In the genomic region with DNA sequence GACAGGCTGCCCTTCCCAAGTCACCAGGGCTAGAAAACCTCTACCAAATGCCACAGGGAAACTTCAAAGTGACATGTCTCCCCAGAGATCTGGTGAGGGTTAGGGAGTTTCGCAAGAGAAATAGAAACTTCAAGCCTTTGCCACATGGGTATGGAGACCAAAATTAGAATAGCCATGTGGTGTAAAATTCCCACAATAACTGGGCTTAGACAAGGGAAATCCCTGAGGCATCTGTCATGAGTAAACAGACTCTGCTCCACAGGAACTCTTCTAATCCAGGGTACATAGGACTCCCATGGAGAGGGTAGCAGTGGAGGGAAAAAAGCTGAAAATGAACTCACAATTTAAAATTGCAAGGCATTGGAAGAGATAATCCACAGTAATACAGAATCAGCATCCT, we compare ENCODE assay signal across 18 cellular contexts. TPM values are rescaled to one million over a fixed set of nuclear protein-coding genes. Genes with fewer than 3 reads are reported as not detected.
DNase-seq lines count a peak whose midpoint lies in the region; ATAC-seq and TF ChIP-seq lines count a peak whose summit lies in the region.
"Had no signal": no experiment of that assay in that cellular context is flagged by ENCODE, and none has a peak within 500 bp of the region (broad histone marks: within the 10 kb centered on the region; RNA-seq: fewer than 3 reads in every experiment).

No MANE protein-coding gene starts in this region.

- H3K56ac ChIP-seq in IMR-90 (ENCODE audit: extremely low read depth, insufficient read depth, low read length): no peak overlapping the region

- H2AK5ac ChIP-seq in IMR-90 (ENCODE audit: low read depth, low read length): no peak overlapping the region

- 0 out of 2 replicates have a peak, but pooled peaks have one; percentile 27 for ATAC-seq in IMR-90 (ENCODE audit: low read depth)
- no peak for ATAC-seq in HG03565 (IDR thresholded peaks at IDR 0.05; ENCODE audit: unreplicated experiment)

- H3K4me1 ChIP-seq in IMR-90 (ENCODE audit: control insufficient read depth, insufficient read depth, low read length) (peaks cover 5% of the 10 kb centered on the region), ascending aorta (no peaks in the 10 kb centered on the region), vagina (no peaks in the 10 kb centered on the region)

- no peak for TF ChIP-seq RAD21 in IMR-90 (IDR thresholded peaks at IDR 0.05; ENCODE audit: low read length)

- H3K9me3 ChIP-seq in IMR-90 (ENCODE audit: control insufficient read depth, insufficient read depth, low read length) (no peaks in the 10 kb centered on the region; the same call in none of the 2 replicates), ascending aorta (no peaks in the 10 kb centered on the region), vagina (no peaks in the 10 kb centered on the region)

- H3K36me3 ChIP-seq in IMR-90 (ENCODE audit: control insufficient read depth, insufficient read depth, low read length) (no peaks in the 10 kb centered on the region), ascending aorta (no peaks in the 10 kb centered on the region), vagina (no peaks in the 10 kb centered on the region)

- no peak overlapping the region for H4K91ac ChIP-seq in IMR-90 (ENCODE audit: insufficient read depth, low read depth, low read length)

- H3K4me3 ChIP-seq in IMR-90 (ENCODE audit: insufficient read depth, low read depth, low read length) (no peak overlapping the region), astrocyte of the cerebellum (ENCODE audit: low read depth, low read length) (no peak overlapping the region), ascending aorta (no peak overlapping the region), vagina (no peak overlapping the region)
- H3K4me3 ChIP-seq: neural progenitor cell had no signal

- no peak overlapping the region for H2AFZ ChIP-seq in IMR-90 (replicated peaks; ENCODE audit: low read length, poor library complexity)
- H2AFZ ChIP-seq: neural progenitor cell had no signal

- no peak overlapping the region for H3K9ac ChIP-seq in IMR-90 (ENCODE audit: low read depth, low read length)
- H3K9ac ChIP-seq: neural progenitor cell had no signal

- DNase-seq in AG08395 (ENCODE audit: low spot score) (peak; percentile 36), IMR-90 (peak; percentile 66), astrocyte of the cerebellum (ENCODE audit: low read depth) (peak; percentile 46), iris pigment epithelial cell (ENCODE audit: low read depth) (peak; percentile 42), cerebellar cortex (ENCODE audit: low spot score) (no peak), ascending aorta (ENCODE audit: low spot score in 2 of 2) (no peak), vagina (ENCODE audit: extremely low spot score in 2 of 2) (no peak)
- DNase-seq: activated CD4-positive, alpha-beta T cell treated with anti-CD3 and anti-CD28 coated beads for 48 hours; activated naive CD8-positive, alpha-beta T cell treated with anti-CD3 and anti-CD28 coated beads for 36 hours; CD8-positive, alpha-beta memory T cell; glutamatergic neuron; immature natural killer cell; KG1; NCI-H1417; NCI-H446; retina had no signal

- H3K4me2 ChIP-seq in IMR-90 (ENCODE audit: low read depth, low read length): no peak overlapping the region
- H3K4me2 ChIP-seq: neural progenitor cell had no signal

- H3K4ac ChIP-seq in IMR-90 (ENCODE audit: low read depth, low read length): peak overlapping the region; percentile 36; the same call in 1 of the 2 replicates

- H2BK15ac ChIP-seq in IMR-90 (ENCODE audit: low read depth, low read length): no peak overlapping the region

- no peak overlapping the region for H2BK120ac ChIP-seq in IMR-90 (ENCODE audit: low read depth, low read length)

- H3K79me1 ChIP-seq in IMR-90 (ENCODE audit: low read depth in 1 of 2, low read length in 2 of 2): no peaks in the 10 kb centered on the region

- intact Hi-C loops in IMR-90 (cut with micrococcal nuclease) (no loop called here), ascending aorta (cut with DNase I) (no loop called here), vagina (cut with DNase I) (no loop called here)

- H2AK9ac ChIP-seq in IMR-90 (replicated peaks; ENCODE audit: low read depth, low read length, poor library complexity): no peak overlapping the region

- CTCF ChIA-PET in IMR-90 (lab: Yijun Ruan, JAX): interaction anchor here (1.1 kb wide), 1 partner anchor 214 kb away, joined by 3 read pairs; no protein-coding TSS in a partner anchor

- no peaks in the 10 kb centered on the region for H3K27me3 ChIP-seq in IMR-90 (ENCODE audit: control insufficient read depth, insufficient read depth, low read length)
- H3K27me3 ChIP-seq in ascending aorta: no peaks in the 10 kb centered on the region
- H3K27me3 ChIP-seq in vagina: no peaks in the 10 kb centered on the region
- H3K27me3 ChIP-seq: neural progenitor cell had no signal

- no peak overlapping the region for H4K8ac ChIP-seq in IMR-90 (ENCODE audit: low read depth in 2 of 2, low read length in 2 of 2)

- no peak overlapping the region for H2BK20ac ChIP-seq in IMR-90 (ENCODE audit: low read depth, low read length)

- TF ChIP-seq CTCF in IMR-90 (conservative IDR thresholded peaks at IDR 0.05; ENCODE audit: low read depth, low read length) (no peak), astrocyte of the cerebellum (IDR thresholded peaks at IDR 0.05; ENCODE audit: low read depth, low read length, missing control alignments) (no peak), ascending aorta (IDR thresholded peaks at IDR 0.05) (no peak), vagina (IDR thresholded peaks at IDR 0.05) (no peak)

- no peak overlapping the region for H3K23ac ChIP-seq in IMR-90 (ENCODE audit: low read depth, low read length)

- no peak overlapping the region for H3K18ac ChIP-seq in IMR-90 (ENCODE audit: low read depth, low read length)

- no peak overlapping the region for H4K5ac ChIP-seq in IMR-90 (ENCODE audit: low read depth, low read length)

- 0 out of 2 replicates have a peak overlapping the region, but pooled peaks have one; percentile 29 for H3K14ac ChIP-seq in IMR-90 (replicated peaks; ENCODE audit: low read depth, low read length)

- H3K27ac ChIP-seq in IMR-90 (ENCODE audit: insufficient read depth, low read length) (no peak overlapping the region), ascending aorta (no peak overlapping the region), vagina (no peak overlapping the region)
- H3K27ac ChIP-seq: neural progenitor cell had no signal

- no peaks in the 10 kb centered on the region for H4K20me1 ChIP-seq in IMR-90 (ENCODE audit: insufficient read depth, low read length)

- H3K9me1 ChIP-seq in IMR-90 (ENCODE audit: insufficient read depth, low read length): no peaks in the 10 kb centered on the region

- in situ Hi-C loops in IMR-90 (cut with MboI; ENCODE audit: low sequenced_read_pairs): no loop called here
- in situ Hi-C loops in astrocyte of the cerebellum (cut with HindIII; ENCODE audit: low sequenced_read_pairs): no loop called here

- BruUV-seq in IMR-90 (replicated peaks; lab: Mats Ljungman, UMichigan): no TSS peak

- whole genome bisulfite sequencing in IMR-90 (ENCODE audit: extremely low coverage in 2 of 2, insufficient read length in 1 of 2), 2 experiments: no CpG with 5 or more reads among the region's 1 CpG

- TF ChIP-seq POLR2A in IMR-90 (IDR thresholded peaks at IDR 0.05; ENCODE audit: low read depth, low read length): no peak
- TF ChIP-seq POLR2A in vagina (IDR thresholded peaks at IDR 0.05): no peak

- POLR2A ChIA-PET in IMR-90 (lab: Charles Lee; ENCODE audit: unreplicated experiment): no interaction called here

- dilution Hi-C loops in IMR-90 (cut with HindIII; ENCODE audit: low sequenced_read_pairs, unreplicated experiment): no loop called here

- no peak overlapping the region for H2BK5ac ChIP-seq in IMR-90 (ENCODE audit: low read depth, low read length, poor library complexity, severe bottlenecking)

TF ChIP-seq in IMR-90, 13 proteins besides CTCF, POLR2A, EP300 and RAD21:
- TF ChIP-seq MAFK (IDR thresholded peaks at IDR 0.05; ENCODE audit: low read depth, low read length) (no peak), CEBPB (IDR thresholded peaks at IDR 0.05; ENCODE audit: low read depth, low read length) (peak; percentile 61; the same call in 1 of the 2 replicates), CHD1 (IDR thresholded peaks at IDR 0.05; ENCODE audit: low read depth, low read length) (no peak)

RNA-seq across cellular contexts. Expression of a gene that starts 14.3 kb away (rescaled TPM):
- 9.7 and 10.2 TPM in 2 replicates for total RNA-seq in IMR-90 (2012; rRNA removed)
- 7.1 and 9.6 TPM in 2 replicates for polyA plus RNA-seq in IMR-90 (2012; rRNA removed)
- 4.1 and 4.5 TPM in 2 replicates for polyA plus RNA-seq in IMR-90 (2012; cell fraction: cytosol; rRNA removed)
- 6.7 and 11.2 TPM in 2 replicates for polyA plus RNA-seq in IMR-90 (2012; cell fraction: nucleus; rRNA removed; ENCODE audit: low replicate concordance)
- not detected for total RNA-seq in ascending aorta
- 3.7 TPM for total RNA-seq in vagina

Comparison
In these comparisons a context has a peak if more than half of its experiments do, and no peak if none do; other contexts are left out.
1. DNase-seq: peak in AG08395 (single experiment), IMR-90 (single experiment), astrocyte of the cerebellum (single experiment) and iris pigment epithelial cell (single experiment); none in cerebellar cortex (single experiment), ascending aorta (0 of 2) and vagina (0 of 2).